22 cellular contexts compared by ENCODE assay signal in genomic region chr2:235500110-235500760, GRCh38. TPM values are rescaled to one million over a fixed set of nuclear protein-coding genes. Genes with fewer than 3 reads are reported as not detected.
DNase-seq lines count a peak whose midpoint lies in the region; ATAC-seq, FAIRE-seq and TF ChIP-seq lines count a peak whose summit lies in the region.
"Had no signal": no experiment of that assay in that cellular context is flagged by ENCODE, and none has a peak within 500 bp of the region (broad histone marks: within the 10 kb centered on the region; RNA-seq: fewer than 3 reads in every experiment).

No MANE protein-coding gene starts in this region.

- H3K9ac ChIP-seq in BLaER1 treated with 17β-estradiol and CSF1 and Interleukin-3, amounts not matched to agents 10 nM and 100 nM = no peak overlapping the region
- H3K9ac ChIP-seq in MM.1S (ENCODE audit: low read length) (peak overlapping the region; percentile 93), K562 (ENCODE audit: insufficient read depth in 1 of 2, low read depth in 2 of 2, low read length in 2 of 2) (no peak overlapping the region; a peak in 1 of 4 replicates)
- H3K9ac ChIP-seq: GM23248 had no signal

- peaks cover 46% of the 10 kb centered on the region for H3F3A ChIP-seq in MM.1S (ENCODE audit: insufficient read depth, low read length)

- no TSS peak for BruUV-seq in K562 (replicated peaks; lab: Mats Ljungman, UMichigan)

- H3K27ac Mint-ChIP-seq in nephron progenitor cell = peak overlapping the region; percentile 59
- H3K27ac Mint-ChIP-seq: CD4-positive, alpha-beta memory T cell had no signal

- POLR2A ChIA-PET in K562 (lab: Yijun Ruan, JAX) = interaction anchor here (0.6 to 1.9 kb wide), 4 partner anchors 11 to 14 kb away, joined by 3 to 6 read pairs (median 5); no protein-coding TSS in a partner anchor

- peaks cover 5% of the 10 kb centered on the region for H3K27me3 Mint-ChIP-seq in nephron progenitor cell (ENCODE audit: low read depth, poor library complexity)

- TF ChIP-seq POLR2A in K562 (conservative IDR thresholded peaks at IDR 0.05) (no peak), erythroblast (IDR thresholded peaks at IDR 0.05; ENCODE audit: low read length) (no peak)

- H3K36me3 ChIP-seq in BLaER1 treated with 17β-estradiol and CSF1 and Interleukin-3, amounts not matched to agents 10 nM and 100 nM = no peaks in the 10 kb centered on the region
- no peaks in the 10 kb centered on the region for H3K36me3 ChIP-seq in MM.1S (replicated peaks; ENCODE audit: insufficient read depth, low read length)
- peaks cover 7% of the 10 kb centered on the region; the same call in 2 of the 3 replicates for H3K36me3 ChIP-seq in K562 (ENCODE audit: control insufficient read depth, insufficient read depth, low read length)

- peaks cover 95% of the 10 kb centered on the region for H3K4me1 Mint-ChIP-seq in nephron progenitor cell

- H3K9me3 ChIP-seq in BLaER1 treated with 17β-estradiol and CSF1 and Interleukin-3, amounts not matched to agents 10 nM and 100 nM (replicated peaks in 1 of 11) = no peaks in the 10 kb centered on the region
- H3K9me3 ChIP-seq in MM.1S (replicated peaks; ENCODE audit: insufficient read depth, low read length) (no peaks in the 10 kb centered on the region), K562 (replicated peaks; ENCODE audit: control insufficient read depth, insufficient read depth, low read depth, low read length) (no peaks in the 10 kb centered on the region)

- DNase-seq in MM.1S (peak; percentile 87), K562 (ENCODE audit: extremely low read depth in 1 of 4, low spot score in 3 of 4) (no peak), nephron progenitor cell (no peak), G401 (ENCODE audit: low spot score) (no peak), erythroblast (lab: John Stamatoyannopoulos, UW) (no peak)
- DNase-seq: AML-193; CD4-positive, alpha-beta memory T cell; DMS79 treated with DMSO at 0.1 percent for 48 hours; GDM1; GM23248; Kasumi-1; NCI-H1417 treated with DMSO at 0.1 percent for 48 hours; NCI-H226; NCI-H526 treated with DMSO at 0.1 percent for 48 hours; NK-92 treated with Interleukin-12 subunit alpha and Interleukin-12 subunit beta, amount 100 ng/mL, for 24 hours; SIG-M5 had no signal

- TF ChIP-seq CTCF in MM.1S (IDR thresholded peaks at IDR 0.05; ENCODE audit: low read length) (no peak), K562 (IDR thresholded peaks at IDR 0.05 in 2 of 3, conservative IDR thresholded peaks at IDR 0.05 in 1 of 3; ENCODE audit: insufficient read depth in 2 of 3, low read depth in 1 of 3, low read length in 3 of 3) (no peak), nephron progenitor cell (IDR thresholded peaks at IDR 0.05) (no peak)

- no peak for ATAC-seq in K562
- ATAC-seq in HG03571 (IDR thresholded peaks at IDR 0.05; ENCODE audit: unreplicated experiment) = no peak
- no peak for ATAC-seq in HG02840 (IDR thresholded peaks at IDR 0.05; ENCODE audit: low FRiP score, unreplicated experiment)
- ATAC-seq: HepG2 had no signal

- no peak for TF ChIP-seq EP300 in K562 (IDR thresholded peaks at IDR 0.05; ENCODE audit: low read length)

- H2AFZ ChIP-seq in MM.1S (ENCODE audit: low read length) (no peak overlapping the region), K562 (ENCODE audit: low read depth, low read length) (no peak overlapping the region)
- H2AFZ ChIP-seq: GM23248 had no signal

- H3K4me3 ChIP-seq in BLaER1 treated with 17β-estradiol and CSF1 and Interleukin-3, amounts not matched to agents 10 nM and 100 nM = no peak overlapping the region
- H3K4me3 ChIP-seq in MM.1S (ENCODE audit: low read length) (peak overlapping the region; percentile 59), K562 (no peak overlapping the region)
- H3K4me3 ChIP-seq: GM23248 had no signal

- peaks cover 44 to 90% (median 76%) of the 10 kb centered on the region in 10 experiments for H3K4me1 ChIP-seq in BLaER1 treated with 17β-estradiol and CSF1 and Interleukin-3, amounts not matched to agents 10 nM and 100 nM
- H3K4me1 ChIP-seq in MM.1S (ENCODE audit: low read length) (peaks cover 67% of the 10 kb centered on the region), K562 (replicated peaks in 1 of 2; ENCODE audit: control insufficient read depth in 2 of 2, insufficient read depth in 2 of 2, low read length in 2 of 2) (peaks cover 48 to 49% of the 10 kb centered on the region in 2 experiments)

- H3K36me3 Mint-ChIP-seq in nephron progenitor cell (ENCODE audit: low read depth) = no peaks in the 10 kb centered on the region
- H3K36me3 Mint-ChIP-seq: CD4-positive, alpha-beta memory T cell had no signal

- H4K20me1 ChIP-seq in BLaER1 treated with 17β-estradiol and CSF1 and Interleukin-3, amounts not matched to agents 10 nM and 100 nM = peaks cover 87 to 100% (median 99%) of the 10 kb centered on the region in 11 experiments; a peak in 21 of 22 replicates
- H4K20me1 ChIP-seq in MM.1S (ENCODE audit: insufficient read depth, low read length) (no peaks in the 10 kb centered on the region), K562 (replicated peaks; ENCODE audit: control insufficient read depth, insufficient read depth, low read length) (peaks cover 73% of the 10 kb centered on the region)

- no peak overlapping the region for H3K4me3 Mint-ChIP-seq in nephron progenitor cell
- H3K4me3 Mint-ChIP-seq: CD4-positive, alpha-beta memory T cell had no signal

- CTCF ChIA-PET in K562 (lab: Yijun Ruan, JAX; ENCODE audit: low intra/inter-chr PET ratio) = interaction anchor here (0.6 kb wide), 1 partner anchor 534 kb away, joined by 4 read pairs; no protein-coding TSS in a partner anchor

- H3K9me1 ChIP-seq in K562 (ENCODE audit: control insufficient read depth, insufficient read depth, low read length) = peaks cover 1% of the 10 kb centered on the region

- no peak for TF ChIP-seq RAD21 in K562 (CRISPR knock-in tag; conservative IDR thresholded peaks at IDR 0.05 in 1 of 2, IDR thresholded peaks at IDR 0.05 in 1 of 2)

- no peak overlapping the region; a peak in 1 of 22 replicates for H3K27ac ChIP-seq in BLaER1 treated with 17β-estradiol and CSF1 and Interleukin-3, amounts not matched to agents 10 nM and 100 nM
- H3K27ac ChIP-seq in MM.1S (ENCODE audit: low read length) (peak overlapping the region; percentile 100), K562 (ENCODE audit: extremely low read depth, low read depth, low read length) (peak overlapping the region; percentile 43; the same call in 2 of the 3 replicates)
- H3K27ac ChIP-seq: GM23248 had no signal

- H3K79me2 ChIP-seq in MM.1S (ENCODE audit: low read length) = peaks cover 95% of the 10 kb centered on the region
- H3K79me2 ChIP-seq in K562 (ENCODE audit: control insufficient read depth, insufficient read depth, low read length) = peaks cover 100% of the 10 kb centered on the region

- H3K9me3 Mint-ChIP-seq in nephron progenitor cell = no peaks in the 10 kb centered on the region
- H3K9me3 Mint-ChIP-seq: CD4-positive, alpha-beta memory T cell had no signal

- H3K4me2 ChIP-seq in BLaER1 treated with 17β-estradiol and CSF1 and Interleukin-3, amounts not matched to agents 10 nM and 100 nM = peak overlapping the region; percentile 76 to 94 (median 91)
- H3K4me2 ChIP-seq in MM.1S (ENCODE audit: low read depth, low read length) (peak overlapping the region; percentile 99), K562 (ENCODE audit: insufficient read depth, low read length) (0 out of 2 replicates have a peak overlapping the region, but pooled peaks have one; percentile 1)

- no peaks in the 10 kb centered on the region for H3K9me2 ChIP-seq in MM.1S (replicated peaks; ENCODE audit: insufficient read depth, low read length)

- H3K27me3 ChIP-seq in BLaER1 treated with 17β-estradiol and CSF1 and Interleukin-3, amounts not matched to agents 10 nM and 100 nM = peaks cover 0 to 36% (median 0%) of the 10 kb centered on the region in 11 experiments; a peak in 5 of 22 replicates
- H3K27me3 ChIP-seq in MM.1S (replicated peaks; ENCODE audit: insufficient read depth, low read length) = no peaks in the 10 kb centered on the region
- no peaks in the 10 kb centered on the region for H3K27me3 ChIP-seq in K562 (ENCODE audit: control insufficient read depth in 2 of 2, insufficient read depth in 2 of 2, low read length in 2 of 2)

- FAIRE-seq in K562 (lab: Jason Lieb, UNC) = no peak
- FAIRE-seq: GM12892, GM19239, HepG2 had no signal

- WGBS in K562 (ENCODE audit: insufficient coverage, low coverage, missing lambda C conversion rate) = 24% methylated on average over 12 of the region's 13 CpGs

- intact Hi-C loops in K562 (cut with micrococcal nuclease) = no loop called here

- in situ Hi-C loops in K562 (cut with MboI) = no loop called here
- in situ Hi-C loops in G401 (cut with HindIII; ENCODE audit: low sequenced_read_pairs) = no loop called here

TF ChIP-seq in K562, 482 proteins besides CTCF, POLR2A, EP300 and RAD21 (continues in another document):
- peak; percentile 69 for TF ChIP-seq MEIS2 (IDR thresholded peaks at IDR 0.05; ENCODE audit: partially characterized antibody)
- TF ChIP-seq CREM (IDR thresholded peaks at IDR 0.05; ENCODE audit: low read depth) = 0 out of 2 replicates have a peak, but pooled peaks have one; percentile 11

RNA-seq across cellular contexts. Expression of gene AGAP1, which starts 6.4 kb away (rescaled TPM):
- 125 and 169 TPM in 2 replicates for total RNA-seq in K562 (2011; cell fraction: chromatin; rRNA removed; ENCODE audit: low replicate concordance)
- 46.2 and 47.6 TPM in 2 replicates for total RNA-seq in K562 (2011; cell fraction: nucleolus; rRNA removed)
- total RNA-seq in K562 (2011; cell fraction: nucleoplasm; rRNA removed) = 57.1 and 63.9 TPM in 2 replicates
- total RNA-seq in K562 (2014; rRNA removed) (10.0 TPM in 2 replicates), K562 (2014; rRNA removed; fragmentation: Illumina TruSeq; extraction: Trizol) (8.8 and 10.6 TPM in 2 replicates), K562 (2015; rRNA removed; fragmentation: Illumina TruSeq; extraction: Trizol) (10.2 and 10.9 TPM in 2 replicates), K562 (2021) (21.4 and 24.0 TPM in 2 replicates)
- polyA plus RNA-seq in K562 (2011; rRNA removed) (11.3 and 13.4 TPM in 2 replicates), K562 (2014; fragmentation: Illumina TruSeq; extraction: Trizol) (10.9 and 14.6 TPM in 2 replicates), K562 (2014; fragmentation: Nextera tagmentation; extraction: Ambion mirVana) (1 to 10 TPM; 1.3 to 2.3 TPM), K562 (2014; rRNA removed) (6.8 and 8.0 TPM in 2 replicates)
- polyA plus RNA-seq in K562 (2011; cell fraction: cytosol; rRNA removed) = 7.9 and 11.5 TPM in 2 replicates
- polyA plus RNA-seq in K562 (2011; cell fraction: nucleus; rRNA removed) = 22.3 and 28.6 TPM in 2 replicates
- 13.7 and 15.5 TPM in 2 replicates for polyA plus RNA-seq in K562 (2012)
- 40.2 and 43.6 TPM in 2 replicates for polyA minus RNA-seq in K562 (2011; rRNA and poly(A)+ RNA removed)
- 13.1 and 20.3 TPM in 2 replicates for polyA minus RNA-seq in K562 (2011; cell fraction: cytosol; rRNA and poly(A)+ RNA removed)
- 33.5 and 55.2 TPM in 2 replicates for polyA minus RNA-seq in K562 (2011; cell fraction: nucleus; rRNA and poly(A)+ RNA removed)
- 4.9 and 14.4 TPM in 2 replicates for total RNA-seq in G401 (2014; rRNA removed; shearing (Covaris generic))

Comparison
In these comparisons a context has a peak if more than half of its experiments do, and no peak if none do; other contexts are left out.
1. H3K27ac ChIP-seq: peak in MM.1S (single experiment) and K562 (single experiment); none in BLaER1 treated with 17β-estradiol and CSF1 and Interleukin-3, amounts not matched to agents 10 nM and 100 nM (0 of 11).
2. H3K4me2 ChIP-seq: peak in every context shown above with its lines; median percentile 99 in MM.1S; 91 in BLaER1 treated with 17β-estradiol and CSF1 and Interleukin-3, amounts not matched to agents 10 nM and 100 nM; 1 in K562.